Comparison of ENCODE assay signal across 21 cellular contexts in genomic region chr11:119845756-119846155, GRCh38.
"Had no signal": no experiment of that assay in that cellular context is flagged by ENCODE, and none has a peak within 500 bp of the region (broad histone marks: within the 10 kb centered on the region; RNA-seq: fewer than 3 reads in every experiment).

No MANE protein-coding gene starts in this region.

- H3K9me3 ChIP-seq: ovary, right lobe of liver, vagina had no signal

- DNase-seq: activated CD4-positive, alpha-beta memory T cell treated with anti-CD3 and anti-CD28 coated beads, Interleukin-2, amount 10 ng/mL, durations not matched to agents 7 days and 5 days; activated CD4-positive, alpha-beta T cell treated with anti-CD3 and anti-CD28 coated beads for 36 hours; activated CD8-positive, alpha-beta memory T cell treated with anti-CD3 and anti-CD28 coated beads, Interleukin-2, amount 10 ng/mL, durations not matched to agents 7 days and 5 days; amniotic stem cell; central memory CD4-positive, alpha-beta T cell; endodermal cell; erythroblast; gastrocnemius medialis; heart right ventricle; mesendoderm; naive thymus-derived CD8-positive, alpha-beta T cell; ovary; right lobe of liver; small intestine; stimulated activated CD4-positive, alpha-beta T cell treated with anti-CD3 and anti-CD28 coated beads, Interleukin-15, amount 100 ng/mL, for 24 hours; stimulated activated CD4-positive, alpha-beta T cell treated with anti-CD3 and anti-CD28 coated beads, Interleukin-2, amount 100 ng/mL, for 48 hours had no signal

- ATAC-seq: activated CD4-positive, alpha-beta T cell treated with anti-CD3 and anti-CD28 coated beads for 36 hours; activated CD8-positive, alpha-beta memory T cell treated with anti-CD3 and anti-CD28 coated beads, Interleukin-2, amount 10 ng/mL, durations not matched to agents 7 days and 5 days; gastrocnemius medialis; naive thymus-derived CD8-positive, alpha-beta T cell; WTC11 had no signal

- H3K4me1 ChIP-seq: gastrocnemius medialis, right lobe of liver, tibial nerve, vagina had no signal

- H3K9me3 Mint-ChIP-seq: activated CD4-positive, alpha-beta memory T cell treated with anti-CD3 and anti-CD28 coated beads, Interleukin-2, amount 10 ng/mL, durations not matched to agents 7 days and 5 days; stimulated activated naive CD8-positive, alpha-beta T cell treated with anti-CD3 and anti-CD28 coated beads, Interleukin-15, Interleukin-2, amounts not matched to agents 100 ng/mL and 50 ng/mL, for 24 hours had no signal

- H3K4me1 Mint-ChIP-seq: activated CD4-positive, alpha-beta memory T cell treated with anti-CD3 and anti-CD28 coated beads, Interleukin-2, amount 10 ng/mL, durations not matched to agents 7 days and 5 days; activated CD4-positive, alpha-beta T cell treated with anti-CD3 and anti-CD28 coated beads for 36 hours; activated CD8-positive, alpha-beta memory T cell treated with anti-CD3 and anti-CD28 coated beads, Interleukin-2, amount 10 ng/mL, durations not matched to agents 7 days and 5 days had no signal

- H3K27ac Mint-ChIP-seq: activated CD4-positive, alpha-beta memory T cell treated with anti-CD3 and anti-CD28 coated beads, Interleukin-2, amount 10 ng/mL, durations not matched to agents 7 days and 5 days; activated CD4-positive, alpha-beta T cell treated with anti-CD3 and anti-CD28 coated beads for 36 hours; activated CD8-positive, alpha-beta memory T cell treated with anti-CD3 and anti-CD28 coated beads, Interleukin-2, amount 10 ng/mL, durations not matched to agents 7 days and 5 days; activated naive CD8-positive, alpha-beta T cell; endodermal cell; naive thymus-derived CD8-positive, alpha-beta T cell; stimulated activated naive CD8-positive, alpha-beta T cell treated with anti-CD3 and anti-CD28 coated beads, Interleukin-15, Interleukin-2, amounts not matched to agents 100 ng/mL and 50 ng/mL, for 24 hours; WTC11 had no signal

- H3K27ac ChIP-seq: gastrocnemius medialis, ovary, right lobe of liver, tibial nerve, vagina had no signal

- H3K36me3 ChIP-seq: gastrocnemius medialis, heart right ventricle, ovary, right lobe of liver, tibial nerve, vagina had no signal

- H3K4me3 Mint-ChIP-seq: activated CD4-positive, alpha-beta memory T cell treated with anti-CD3 and anti-CD28 coated beads, Interleukin-2, amount 10 ng/mL, durations not matched to agents 7 days and 5 days; activated CD4-positive, alpha-beta T cell treated with anti-CD3 and anti-CD28 coated beads for 36 hours; activated CD8-positive, alpha-beta memory T cell treated with anti-CD3 and anti-CD28 coated beads, Interleukin-2, amount 10 ng/mL, durations not matched to agents 7 days and 5 days; activated naive CD8-positive, alpha-beta T cell; endodermal cell; naive thymus-derived CD8-positive, alpha-beta T cell; stimulated activated naive CD8-positive, alpha-beta T cell treated with anti-CD3 and anti-CD28 coated beads, Interleukin-15, Interleukin-2, amounts not matched to agents 100 ng/mL and 50 ng/mL, for 24 hours; WTC11 had no signal

- H3K27me3 ChIP-seq: gastrocnemius medialis, ovary, right lobe of liver, tibial nerve, vagina had no signal

- H3K36me3 Mint-ChIP-seq: activated CD8-positive, alpha-beta memory T cell treated with anti-CD3 and anti-CD28 coated beads, Interleukin-2, amount 10 ng/mL, durations not matched to agents 7 days and 5 days; activated naive CD8-positive, alpha-beta T cell; naive thymus-derived CD8-positive, alpha-beta T cell; WTC11 had no signal

- H3K4me3 ChIP-seq: gastrocnemius medialis, heart right ventricle, ovary, right lobe of liver, tibial nerve, vagina had no signal

- H3K27me3 Mint-ChIP-seq: stimulated activated naive CD8-positive, alpha-beta T cell treated with anti-CD3 and anti-CD28 coated beads, Interleukin-15, Interleukin-2, amounts not matched to agents 100 ng/mL and 50 ng/mL, for 24 hours had no signal
